In the genomic region with DNA sequence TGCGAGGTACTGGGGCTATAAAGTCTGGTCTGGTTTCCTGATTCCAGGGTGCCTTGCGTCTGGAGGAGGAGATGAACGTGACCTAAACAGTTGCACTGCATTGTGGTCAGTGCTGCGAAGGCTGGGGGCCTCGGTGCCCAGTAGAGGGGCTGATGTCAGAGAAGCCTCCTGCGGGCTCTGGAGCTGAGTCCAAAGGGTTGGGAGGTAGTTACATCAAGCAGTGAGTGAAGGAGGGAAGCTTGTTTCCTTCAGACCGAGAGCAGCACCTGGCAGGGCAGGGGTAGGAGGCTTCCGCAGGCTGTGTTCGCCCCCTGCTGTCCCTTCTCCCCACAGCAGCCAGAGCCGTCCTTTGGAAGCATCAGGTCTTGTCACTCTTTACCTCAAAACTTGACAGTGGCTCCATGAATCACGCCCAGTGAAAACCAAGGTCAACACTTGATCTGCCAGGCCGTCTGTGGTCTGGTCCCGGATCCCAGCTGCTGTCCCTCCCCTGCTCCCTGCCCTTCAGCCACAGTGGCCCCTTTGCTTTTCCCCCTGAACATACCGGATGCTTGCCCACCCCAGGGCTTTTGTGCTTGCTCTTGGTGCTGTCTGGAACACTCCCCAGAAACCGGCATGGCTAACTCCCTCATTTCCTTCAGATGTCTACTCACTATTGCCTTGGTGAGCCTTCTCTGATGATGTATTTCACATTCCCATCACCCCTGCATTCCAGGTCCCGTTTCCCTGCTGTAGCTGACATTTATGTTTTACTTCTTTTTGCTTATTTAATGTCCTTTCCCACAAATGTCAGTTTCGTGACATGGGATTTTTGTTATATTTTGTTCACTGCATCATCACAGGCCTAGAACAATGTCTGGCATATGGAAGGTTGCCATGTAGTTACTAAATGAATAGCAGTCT, we compare ENCODE assay signal across 8 cellular contexts. TPM values are rescaled to one million over a fixed set of nuclear protein-coding genes. Genes with fewer than 3 reads are reported as not detected.
DNase-seq lines count a peak whose midpoint lies in the region; ATAC-seq and TF ChIP-seq lines count a peak whose summit lies in the region.

No MANE protein-coding gene starts in this region.

- H3K9me3 ChIP-seq in CD8-positive, alpha-beta T cell (ENCODE audit: low read length) = no peaks in the 10 kb centered on the region
- H3K9me3 ChIP-seq in SK-N-SH (no peaks in the 10 kb centered on the region), smooth muscle cell (replicated peaks; ENCODE audit: low read depth) (no peaks in the 10 kb centered on the region)

- H3K4me3 Mint-ChIP-seq in CD8-positive, alpha-beta T cell = no peak overlapping the region

- H4K20me1 ChIP-seq in SK-N-SH (ENCODE audit: insufficient read depth) (peaks cover 80% of the 10 kb centered on the region), smooth muscle cell (ENCODE audit: low read depth) (peaks cover 96% of the 10 kb centered on the region)

- H3K27me3 ChIP-seq in CD8-positive, alpha-beta T cell (ENCODE audit: insufficient read depth, low read length) = no peaks in the 10 kb centered on the region
- H3K27me3 ChIP-seq in SK-N-SH (ENCODE audit: insufficient read depth) (no peaks in the 10 kb centered on the region), smooth muscle cell (ENCODE audit: low read depth) (no peaks in the 10 kb centered on the region)

- H3K9ac ChIP-seq in SK-N-SH (no peak overlapping the region), smooth muscle cell (ENCODE audit: low read depth) (no peak overlapping the region)

- H3F3A ChIP-seq in SK-N-SH (replicated peaks; ENCODE audit: insufficient read depth) = peaks cover 37% of the 10 kb centered on the region
- H3F3A ChIP-seq in smooth muscle cell (ENCODE audit: low read depth) = peaks cover 9% of the 10 kb centered on the region

- H3K9me3 Mint-ChIP-seq in CD8-positive, alpha-beta T cell = no peaks in the 10 kb centered on the region

- H3K27ac Mint-ChIP-seq in CD8-positive, alpha-beta T cell = no peak overlapping the region

- H3K4me1 Mint-ChIP-seq in CD8-positive, alpha-beta T cell (ENCODE audit: low read depth) = peaks cover 55% of the 10 kb centered on the region

- ATAC-seq in CD8-positive, alpha-beta T cell = peak; percentile 83
- ATAC-seq in GM18873 (IDR thresholded peaks at IDR 0.05; ENCODE audit: low FRiP score, unreplicated experiment) = no peak

- TF ChIP-seq EP300 in SK-N-SH (IDR thresholded peaks at IDR 0.05; ENCODE audit: borderline replicate concordance in 1 of 2, low read depth in 1 of 2, low read length in 1 of 2) = no peak

- H3K4me2 ChIP-seq in SK-N-SH (no peak overlapping the region), smooth muscle cell (peak overlapping the region; percentile 23)

- peak in 6 of 7 experiments; percentile 30 to 64 (median 52) for DNase-seq in CD8-positive, alpha-beta T cell
- DNase-seq in HT1080 (ENCODE audit: low read depth) (peak; percentile 71), SK-N-SH (peak; percentile 69), amniotic epithelial cell (ENCODE audit: low read depth) (peak; percentile 59), hippocampal formation (lab: John Stamatoyannopoulos, UW) (peak; percentile 29 to 35), smooth muscle cell (lab: John Stamatoyannopoulos, UW; ENCODE audit: unreplicated experiment) (no peak), superior temporal gyrus (ENCODE audit: extremely low spot score) (no peak)

- no peak overlapping the region for H2AFZ ChIP-seq in SK-N-SH (ENCODE audit: low read depth)
- H2AFZ ChIP-seq in smooth muscle cell (ENCODE audit: low read depth) = no peak overlapping the region

- H3K4me1 ChIP-seq in CD8-positive, alpha-beta T cell (ENCODE audit: insufficient read depth, low read length) = peaks cover 13% of the 10 kb centered on the region
- H3K4me1 ChIP-seq in SK-N-SH (ENCODE audit: control insufficient read depth in 1 of 2, insufficient read depth in 2 of 2, low read depth in 1 of 2, low read length in 1 of 2) (peaks cover 15 to 17% of the 10 kb centered on the region in 2 experiments; a peak in 3 of 4 replicates), smooth muscle cell (ENCODE audit: low read depth) (no peaks in the 10 kb centered on the region)

- 74% methylated on average over 17 of the region's 17 CpGs for WGBS in SK-N-SH (ENCODE audit: low lambda C conversion rate)
- WGBS in smooth muscle cell (ENCODE audit: low lambda C conversion rate) = 53% methylated on average over 17 of the region's 17 CpGs

- peaks cover 27% of the 10 kb centered on the region for H3K36me3 ChIP-seq in CD8-positive, alpha-beta T cell (ENCODE audit: insufficient read depth, low read length)
- peaks cover 24 to 36% of the 10 kb centered on the region in 2 experiments for H3K36me3 ChIP-seq in SK-N-SH (replicated peaks in 1 of 2; ENCODE audit: control insufficient read depth in 1 of 2, insufficient read depth in 2 of 2, low read length in 1 of 2)
- no peaks in the 10 kb centered on the region for H3K36me3 ChIP-seq in smooth muscle cell (ENCODE audit: low read depth)

- no peak overlapping the region for H3K27ac ChIP-seq in CD8-positive, alpha-beta T cell (ENCODE audit: low read depth, low read length)
- H3K27ac ChIP-seq in SK-N-SH (ENCODE audit: low read depth in 2 of 2, low read length in 1 of 2) (peak overlapping the region in 1 of 2 experiments; percentile 36; a peak in 1 of 4 replicates), smooth muscle cell (ENCODE audit: low read depth) (peak overlapping the region; percentile 71)

- POLR2A ChIA-PET in CD8-positive, alpha-beta T cell (lab: Charles Lee) = no interaction called here
- POLR2A ChIA-PET in SK-N-SH (lab: Yijun Ruan, JAX) = no interaction called here

- peak; percentile 45 for TF ChIP-seq CTCF in CD8-positive, alpha-beta T cell (IDR thresholded peaks at IDR 0.05)
- TF ChIP-seq CTCF in SK-N-SH (IDR thresholded peaks at IDR 0.05) (peak; percentile 63), smooth muscle cell (IDR thresholded peaks at IDR 0.05; ENCODE audit: borderline replicate concordance, insufficient read depth, poor library complexity, severe bottlenecking) (peak; percentile 44)

- no peaks in the 10 kb centered on the region for H3K9me2 ChIP-seq in SK-N-SH

- peak; percentile 71 for TF ChIP-seq RAD21 in SK-N-SH (IDR thresholded peaks at IDR 0.05; ENCODE audit: low read length)

- CTCF ChIA-PET in CD8-positive, alpha-beta T cell (lab: Charles Lee) = interaction anchor here (0.6 to 5.0 kb wide), 10 partner anchors 8 to 255 kb away, joined by 3 to 37 read pairs (median 4); no protein-coding TSS in a partner anchor
- CTCF ChIA-PET in SK-N-SH (lab: Yijun Ruan, JAX) = interaction anchor here (0.6 to 5.9 kb wide), 28 partner anchors 8 to 348 kb away, joined by 3 to 72 read pairs (median 4); partner anchors contain the start of genes AHCY and TP53INP2

- peaks cover 90% of the 10 kb centered on the region for H3K79me2 ChIP-seq in SK-N-SH (ENCODE audit: insufficient read depth)
- peaks cover 71% of the 10 kb centered on the region for H3K79me2 ChIP-seq in smooth muscle cell (ENCODE audit: low read depth)

- peaks cover 54% of the 10 kb centered on the region for H3K36me3 Mint-ChIP-seq in CD8-positive, alpha-beta T cell

- intact Hi-C loops in CD8-positive, alpha-beta T cell (cut with DNase I, micrococcal nuclease) = loop anchor here (1.0 kb wide), 1 partner anchor 211 kb away; no protein-coding TSS in a partner anchor

- H3K27me3 Mint-ChIP-seq in CD8-positive, alpha-beta T cell (ENCODE audit: low read depth) = no peaks in the 10 kb centered on the region

- no peak overlapping the region for H3K4me3 ChIP-seq in CD8-positive, alpha-beta T cell (ENCODE audit: low read depth, low read length)
- peak overlapping the region in 1 of 2 experiments; percentile 15; a peak in 2 of 4 replicates for H3K4me3 ChIP-seq in SK-N-SH (ENCODE audit: low read depth in 2 of 2, low read length in 1 of 2)
- H3K4me3 ChIP-seq in smooth muscle cell = no peak overlapping the region

TF ChIP-seq in SK-N-SH, 30 proteins besides CTCF, POLR2A, EP300 and RAD21:
- no peak for TF ChIP-seq MXI1 (IDR thresholded peaks at IDR 0.05; ENCODE audit: low read depth, low read length)
- peak; percentile 59 for TF ChIP-seq SMC3 (IDR thresholded peaks at IDR 0.05; ENCODE audit: low read depth, low read length)

RNA-seq across cellular contexts. Expression of gene DYNLRB1, which starts 7.0 kb away (rescaled TPM):
- total RNA-seq in CD8-positive, alpha-beta T cell = 10 to 100 TPM; 34.9 to 38.0 TPM
- 133 and 186 TPM in 2 replicates for total RNA-seq in HT1080 (2014; rRNA removed; shearing (Covaris generic))
- polyA plus RNA-seq in HT1080 (2015; cell fraction: cytosol; rRNA removed) = 136 and 162 TPM in 2 replicates
- 48.7 and 57.6 TPM in 2 replicates for polyA plus RNA-seq in HT1080 (2015; cell fraction: nucleus; rRNA removed)
- polyA plus RNA-seq in SK-N-SH (2012; rRNA removed) = 298 and 402 TPM in 2 replicates
- 379 and 385 TPM in 2 replicates for polyA plus RNA-seq in SK-N-SH (2012; cell fraction: cytosol; rRNA removed)
- polyA plus RNA-seq in SK-N-SH (2012; cell fraction: nucleus; rRNA removed) = 112 and 116 TPM in 2 replicates
- 185 and 224 TPM in 2 replicates for total RNA-seq in smooth muscle cell
- polyA plus RNA-seq in smooth muscle cell = 202 and 266 TPM in 2 replicates

RNA-seq across cellular contexts. Expression of gene MAP1LC3A, which starts 35.3 kb away (rescaled TPM):
- 10 to 100 TPM; 19.4 to 22.4 TPM for total RNA-seq in CD8-positive, alpha-beta T cell
- not detected in 2 replicates for total RNA-seq in HT1080 (2014; rRNA removed; shearing (Covaris generic))
- 0.85 and 0.90 TPM in 2 replicates for polyA plus RNA-seq in HT1080 (2015; cell fraction: cytosol; rRNA removed)
- 0.74 and 2.0 TPM in 2 replicates for polyA plus RNA-seq in HT1080 (2015; cell fraction: nucleus; rRNA removed)
- 17.2 and 24.9 TPM in 2 replicates for polyA plus RNA-seq in SK-N-SH (2012; rRNA removed)
- polyA plus RNA-seq in SK-N-SH (2012; cell fraction: cytosol; rRNA removed) = 11.7 and 18.7 TPM in 2 replicates
- polyA plus RNA-seq in SK-N-SH (2012; cell fraction: nucleus; rRNA removed) = 80.3 and 107 TPM in 2 replicates
- total RNA-seq in smooth muscle cell = 32.4 and 47.8 TPM in 2 replicates
- 84.0 and 95.4 TPM in 2 replicates for polyA plus RNA-seq in smooth muscle cell

Comparison
In these comparisons a context has a peak if more than half of its experiments do, and no peak if none do; other contexts are left out.
1. DNase-seq: peak in CD8-positive, alpha-beta T cell (6 of 7), HT1080 (single experiment), SK-N-SH (single experiment), amniotic epithelial cell (single experiment) and hippocampal formation (2 of 2); none in smooth muscle cell (single experiment) and superior temporal gyrus (single experiment).
2. RNA of gene MAP1LC3A, which starts 35.3 kb away (total RNA-seq): 32.4 to 47.8 TPM in smooth muscle cell and 19.4 to 22.4 TPM in CD8-positive, alpha-beta T cell; not detected in HT1080; every median in the first group is over 10 times any median in the second.
3. Peak in every context shown above with its lines, with median percentiles within 50 percentile points of each other: CTCF ChIP-seq.